Comparison of ENCODE assay signal across 20 cellular contexts in genomic region chr10:33074443-33074842, GRCh38.
A peak's percentile ranks its signal among the peaks of the same experiment; 100 is the strongest.
DNase-seq lines count a peak whose midpoint lies in the region; ATAC-seq and TF ChIP-seq lines count a peak whose summit lies in the region.
"Had no signal": no experiment of that assay in that cellular context is flagged by ENCODE, and none has a peak within 500 bp of the region (broad histone marks: within the 10 kb centered on the region; RNA-seq: fewer than 3 reads in every experiment).

No MANE protein-coding gene starts in this region.

- in situ Hi-C loops in GM23248 (cut with MboI), result no loop called here
- in situ Hi-C loops in GM13977 (cut with MboI; ENCODE audit: low pct_unique_long_range_greater_than_20kb, low sequenced_read_pairs, unreplicated experiment), result no loop called here

- H3K9me3 ChIP-seq in GM23248 (ENCODE audit: low read depth) (no peaks in the 10 kb centered on the region), adipocyte (ENCODE audit: control insufficient read depth, low read length) (no peaks in the 10 kb centered on the region), osteoblast (ENCODE audit: low read depth, low read length) (no peaks in the 10 kb centered on the region)
- H3K9me3 ChIP-seq: SK-N-SH had no signal

- H3K27me3 ChIP-seq in GM23248 (replicated peaks; ENCODE audit: insufficient read depth) (no peaks in the 10 kb centered on the region), adipocyte (replicated peaks; ENCODE audit: control insufficient read depth, insufficient read depth, low read length) (no peaks in the 10 kb centered on the region), osteoblast (ENCODE audit: insufficient read depth, low read length) (peaks cover 4% of the 10 kb centered on the region)

- no peaks in the 10 kb centered on the region for H3K4me1 ChIP-seq in GM23248 (ENCODE audit: insufficient read depth)
- peaks cover 14% of the 10 kb centered on the region for H3K4me1 ChIP-seq in adipocyte (ENCODE audit: control insufficient read depth, insufficient read depth, low read length)
- peaks cover 12% of the 10 kb centered on the region for H3K4me1 ChIP-seq in osteoblast (ENCODE audit: insufficient read depth, low read length)

- WGBS in GM23248 (ENCODE audit: low coverage in 1 of 2, low lambda C conversion rate in 2 of 2, missing lambda C conversion rate in 2 of 2), 2 experiments, result 27 to 42% methylated on average over 3 of the region's 3 CpGs

- ATAC-seq in left cardiac atrium, result peak; percentile 62 to 79
- no peak for ATAC-seq in stimulated activated naive CD8-positive, alpha-beta T cell treated with anti-CD3 and anti-CD28 coated beads, Interleukin-15, Interleukin-2, amounts not matched to agents 100 U/mL and 50 U/mL, for 24 hours
- ATAC-seq: HCT116 had no signal

- no peaks in the 10 kb centered on the region for H4K20me1 ChIP-seq in GM23248 (ENCODE audit: insufficient read depth)
- no peaks in the 10 kb centered on the region for H4K20me1 ChIP-seq in osteoblast (ENCODE audit: insufficient read depth, low read length)

- no peaks in the 10 kb centered on the region for H3F3A ChIP-seq in GM23248 (ENCODE audit: insufficient read depth)

- intact Hi-C loops in left cardiac atrium (cut with DNase I), result no loop called here

- H2AFZ ChIP-seq in GM23248, result peak overlapping the region; percentile 27; the same call in 1 of the 2 replicates
- H2AFZ ChIP-seq in osteoblast (ENCODE audit: low read length), result peak overlapping the region; percentile 56

- H3K9ac ChIP-seq in GM23248 (no peak overlapping the region), adipocyte (ENCODE audit: low read length) (peak overlapping the region; percentile 79)
- H3K9ac ChIP-seq: SK-N-SH had no signal

- H3K36me3 ChIP-seq in GM23248 (ENCODE audit: low read depth), result no peaks in the 10 kb centered on the region
- H3K36me3 ChIP-seq in adipocyte (ENCODE audit: control insufficient read depth, insufficient read depth, low read length, severe bottlenecking), result no peaks in the 10 kb centered on the region
- H3K36me3 ChIP-seq in osteoblast (ENCODE audit: insufficient read depth, low read length), result no peaks in the 10 kb centered on the region

- H3K4me2 ChIP-seq in GM23248 (ENCODE audit: unreplicated experiment) (peak overlapping the region; percentile 8), osteoblast (ENCODE audit: insufficient read depth, low read length) (peak overlapping the region; percentile 64)
- H3K4me2 ChIP-seq: SK-N-SH had no signal

- DNase-seq in GM23248 (no peak), adipocyte (ENCODE audit: low read depth) (no peak), left cardiac atrium (no peak), osteoblast (ENCODE audit: insufficient read length, low spot score, missing footprints) (no peak), GM13977 (ENCODE audit: low spot score) (no peak), NCI-H774 (lab: John Stamatoyannopoulos, UW) (no peak), DMS79 (lab: John Stamatoyannopoulos, UW) (no peak)
- no peak for DNase-seq in stimulated activated naive CD8-positive, alpha-beta T cell treated with anti-CD3 and anti-CD28 coated beads, Interleukin-15, Interleukin-2, amounts not matched to agents 100 U/mL and 50 U/mL, for 24 hours
- DNase-seq: C1 segment of cervical spinal cord; CD8-positive, alpha-beta memory T cell; IMR-90; NCI-H1048; NCI-H1436; NCI-H1930; NCI-H226; NCI-H524; OCI-M1; SHP77 treated with DMSO at 0.1 percent for 48 hours; SK-N-SH had no signal

- H3K27ac ChIP-seq in GM23248 (no peak overlapping the region), osteoblast (ENCODE audit: low read depth, low read length) (peak overlapping the region; percentile 45)

- H3K79me2 ChIP-seq in GM23248 (ENCODE audit: insufficient read depth) (no peaks in the 10 kb centered on the region), osteoblast (ENCODE audit: insufficient read depth, low read length) (no peaks in the 10 kb centered on the region)

- H3K4me3 ChIP-seq in GM23248 (peak overlapping the region; percentile 1; the same call in 1 of the 2 replicates), adipocyte (ENCODE audit: low read length) (peak overlapping the region; percentile 72), osteoblast (ENCODE audit: insufficient read depth, low read length) (peak overlapping the region; percentile 38)

- TF ChIP-seq CTCF in osteoblast (IDR thresholded peaks at IDR 0.05; ENCODE audit: extremely low read depth, low read depth, low read length) (no peak), GM13977 (IDR thresholded peaks at IDR 0.05; ENCODE audit: extremely low read depth, insufficient read depth, missing control alignments) (no peak)

- no peaks in the 10 kb centered on the region for H3K9me2 ChIP-seq in GM23248 (ENCODE audit: insufficient read depth)
- H3K9me2 ChIP-seq: SK-N-SH had no signal

Comparison
In these comparisons a context has a peak if more than half of its experiments do, and no peak if none do; other contexts are left out.
1. H3K4me3 ChIP-seq: peak in every context shown above with its lines; median percentile 72 in adipocyte; 38 in osteoblast; 1 in GM23248.